Comparison of ENCODE assay signal across 8 cellular contexts in the genomic region with DNA sequence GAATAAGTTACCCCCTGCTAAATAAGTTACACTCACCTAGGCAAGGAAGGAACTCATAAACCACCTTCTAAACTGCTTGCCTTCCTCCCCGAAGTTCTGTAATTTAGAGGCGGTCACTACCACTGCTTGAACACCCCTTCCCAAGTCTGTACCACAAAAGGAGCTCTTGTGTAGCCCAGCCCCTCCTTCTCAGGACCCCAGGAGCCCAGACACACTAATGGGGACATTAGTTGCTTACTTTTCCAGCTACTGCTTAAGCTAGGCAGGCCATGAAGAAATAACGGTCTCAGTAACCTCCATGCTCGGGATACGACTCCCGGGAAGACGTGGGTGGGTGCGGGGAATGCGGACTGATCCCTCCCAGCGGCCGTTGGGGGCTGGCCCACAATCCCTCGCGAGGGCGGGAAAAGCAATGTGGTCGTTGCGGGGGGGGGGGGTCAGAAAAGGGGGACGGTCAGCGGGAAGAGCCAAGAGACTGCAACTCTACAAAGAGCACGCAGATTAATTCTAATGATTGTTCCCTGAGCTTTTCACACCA. TPM values are rescaled to one million over a fixed set of nuclear protein-coding genes. Genes with fewer than 3 reads are reported as not detected.
DNase-seq lines count a peak whose midpoint lies in the region; FAIRE-seq and TF ChIP-seq lines count a peak whose summit lies in the region.

A gene with protein sequence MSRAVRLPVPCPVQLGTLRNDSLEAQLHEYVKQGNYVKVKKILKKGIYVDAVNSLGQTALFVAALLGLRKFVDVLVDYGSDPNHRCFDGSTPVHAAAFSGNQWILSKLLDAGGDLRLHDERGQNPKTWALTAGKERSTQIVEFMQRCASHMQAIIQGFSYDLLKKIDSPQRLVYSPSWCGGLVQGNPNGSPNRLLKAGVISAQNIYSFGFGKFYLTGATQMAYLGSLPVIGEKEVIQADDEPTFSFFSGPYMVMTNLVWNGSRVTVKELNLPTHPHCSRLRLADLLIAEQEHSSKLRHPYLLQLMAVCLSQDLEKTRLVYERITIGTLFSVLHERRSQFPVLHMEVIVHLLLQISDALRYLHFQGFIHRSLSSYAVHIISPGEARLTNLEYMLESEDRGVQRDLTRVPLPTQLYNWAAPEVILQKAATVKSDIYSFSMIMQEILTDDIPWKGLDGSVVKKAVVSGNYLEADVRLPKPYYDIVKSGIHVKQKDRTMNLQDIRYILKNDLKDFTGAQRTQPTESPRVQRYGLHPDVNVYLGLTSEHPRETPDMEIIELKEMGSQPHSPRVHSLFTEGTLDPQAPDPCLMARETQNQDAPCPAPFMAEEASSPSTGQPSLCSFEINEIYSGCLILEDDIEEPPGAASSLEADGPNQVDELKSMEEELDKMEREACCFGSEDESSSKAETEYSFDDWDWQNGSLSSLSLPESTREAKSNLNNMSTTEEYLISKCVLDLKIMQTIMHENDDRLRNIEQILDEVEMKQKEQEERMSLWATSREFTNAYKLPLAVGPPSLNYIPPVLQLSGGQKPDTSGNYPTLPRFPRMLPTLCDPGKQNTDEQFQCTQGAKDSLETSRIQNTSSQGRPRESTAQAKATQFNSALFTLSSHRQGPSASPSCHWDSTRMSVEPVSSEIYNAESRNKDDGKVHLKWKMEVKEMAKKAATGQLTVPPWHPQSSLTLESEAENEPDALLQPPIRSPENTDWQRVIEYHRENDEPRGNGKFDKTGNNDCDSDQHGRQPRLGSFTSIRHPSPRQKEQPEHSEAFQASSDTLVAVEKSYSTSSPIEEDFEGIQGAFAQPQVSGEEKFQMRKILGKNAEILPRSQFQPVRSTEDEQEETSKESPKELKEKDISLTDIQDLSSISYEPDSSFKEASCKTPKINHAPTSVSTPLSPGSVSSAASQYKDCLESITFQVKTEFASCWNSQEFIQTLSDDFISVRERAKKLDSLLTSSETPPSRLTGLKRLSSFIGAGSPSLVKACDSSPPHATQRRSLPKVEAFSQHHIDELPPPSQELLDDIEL (N-terminal part only) (minus strand): TSS at position 345 of the 538 bp plus-strand sequence. CDS start 40,044 bp downstream, outside the sequence.

- H3K36me3 Mint-ChIP-seq in activated T-helper 2 cell treated with anti-CD3 and anti-CD28 coated beads, Interferon-gamma antibody, Interleukin-2, Interleukin-4, amounts not matched to agents 10 μg/mL and 5 μg/mL and 100 μg/mL, durations not matched to agents 14 hours and 24 hours and 36 hours (ENCODE audit: low read depth): peaks cover 25% of the 10 kb centered on the region

- H3K9me1 ChIP-seq in keratinocyte (ENCODE audit: control insufficient read depth, extremely low read depth, insufficient read depth, low read length): no peaks in the 10 kb centered on the region

- H3K9me3 Mint-ChIP-seq in activated T-helper 2 cell treated with anti-CD3 and anti-CD28 coated beads, Interferon-gamma antibody, Interleukin-2, Interleukin-4, amounts not matched to agents 10 μg/mL and 5 μg/mL and 100 μg/mL, durations not matched to agents 14 hours and 24 hours and 36 hours: no peaks in the 10 kb centered on the region

- intact Hi-C loops in activated T-helper 2 cell treated with anti-CD3 and anti-CD28 coated beads, Interferon-gamma antibody, Interleukin-2, Interleukin-4, amounts not matched to agents 10 μg/mL and 5 μg/mL and 100 μg/mL, durations not matched to agents 14 hours and 24 hours and 36 hours (cut with micrococcal nuclease): loop anchor here (2.0 to 5.0 kb wide), 2 partner anchors 34 to 61 kb away; no protein-coding TSS in a partner anchor
- intact Hi-C loops in posterior vena cava (cut with DNase I): no loop called here

- H3K4me3 ChIP-seq in keratinocyte (ENCODE audit: control insufficient read depth in 2 of 3, extremely low read depth in 1 of 3, insufficient read depth in 2 of 3, low read depth in 1 of 3, low read length in 3 of 3) (peak within 1 kb of the TSS; percentile 48 to 89 (median 84)), suprapubic skin (peak within 1 kb of the TSS; percentile 70)

- H3K4me2 ChIP-seq in keratinocyte (ENCODE audit: control insufficient read depth, extremely low read depth, insufficient read depth, low read depth, low read length): peak within 1 kb of the TSS; percentile 94

- dilution Hi-C loops in keratinocyte (cut with MboI; ENCODE audit: extremely low pct_ligation_motif_present, low sequenced_read_pairs): no loop called here

- peaks cover 0 to 7% of the 10 kb centered on the region in 2 experiments for H3K36me3 ChIP-seq in keratinocyte (ENCODE audit: control insufficient read depth in 2 of 2, extremely low read depth in 1 of 2, insufficient read depth in 2 of 2, low read length in 2 of 2)
- H3K36me3 ChIP-seq in suprapubic skin: no peaks in the 10 kb centered on the region

- H3K27me3 ChIP-seq in keratinocyte (ENCODE audit: control insufficient read depth, extremely low read depth, insufficient read depth, low read length) (no peaks in the 10 kb centered on the region), suprapubic skin (no peaks in the 10 kb centered on the region)

- peak within 1 kb of the TSS; percentile 77 for H2AFZ ChIP-seq in keratinocyte (ENCODE audit: control insufficient read depth, low read length)

- H3K4me3 Mint-ChIP-seq in activated T-helper 2 cell treated with anti-CD3 and anti-CD28 coated beads, Interferon-gamma antibody, Interleukin-2, Interleukin-4, amounts not matched to agents 10 μg/mL and 5 μg/mL and 100 μg/mL, durations not matched to agents 14 hours and 24 hours and 36 hours (ENCODE audit: low read depth): peak within 1 kb of the TSS; percentile 91

- peaks cover 17% of the 10 kb centered on the region for H3K79me2 ChIP-seq in keratinocyte (ENCODE audit: control insufficient read depth, insufficient read depth, low read length)

- DNase-seq in SHP77 (lab: John Stamatoyannopoulos, UW): peak; percentile 59 to 60
- no peak for DNase-seq in SHP77 treated with DMSO at 0.1 percent for 48 hours (lab: John Stamatoyannopoulos, UW)
- DNase-seq in activated T-helper 2 cell treated with anti-CD3 and anti-CD28 coated beads, Interferon-gamma antibody, Interleukin-2, Interleukin-4, amounts not matched to agents 10 μg/mL and 5 μg/mL and 100 μg/mL, durations not matched to agents 14 hours and 24 hours and 36 hours (ENCODE audit: low spot score): no peak
- no peak for DNase-seq in keratinocyte (ENCODE audit: low read depth, low spot score)
- DNase-seq in suprapubic skin (ENCODE audit: low spot score in 2 of 2): no peak
- DNase-seq in SIG-M5 (lab: John Stamatoyannopoulos, UW): no peak
- DNase-seq in cerebellar cortex (ENCODE audit: low spot score): no peak
- DNase-seq in posterior vena cava (ENCODE audit: low spot score): no peak

- H3K4me1 ChIP-seq in keratinocyte (ENCODE audit: control insufficient read depth, extremely low read depth, insufficient read depth, low read length) (peaks cover 17% of the 10 kb centered on the region), suprapubic skin (peaks cover 16% of the 10 kb centered on the region)

- peak within 1 kb of the TSS; percentile 91 for H3K27ac Mint-ChIP-seq in activated T-helper 2 cell treated with anti-CD3 and anti-CD28 coated beads, Interferon-gamma antibody, Interleukin-2, Interleukin-4, amounts not matched to agents 10 μg/mL and 5 μg/mL and 100 μg/mL, durations not matched to agents 14 hours and 24 hours and 36 hours

- H3K27ac ChIP-seq in keratinocyte (ENCODE audit: control insufficient read depth, insufficient read depth, low read length) (peak within 1 kb of the TSS; percentile 77), suprapubic skin (peak within 1 kb of the TSS; percentile 81)

- peaks cover 3% of the 10 kb centered on the region for H3K27me3 Mint-ChIP-seq in activated T-helper 2 cell treated with anti-CD3 and anti-CD28 coated beads, Interferon-gamma antibody, Interleukin-2, Interleukin-4, amounts not matched to agents 10 μg/mL and 5 μg/mL and 100 μg/mL, durations not matched to agents 14 hours and 24 hours and 36 hours (ENCODE audit: low read depth)

- peaks cover 25% of the 10 kb centered on the region for H3K4me1 Mint-ChIP-seq in activated T-helper 2 cell treated with anti-CD3 and anti-CD28 coated beads, Interferon-gamma antibody, Interleukin-2, Interleukin-4, amounts not matched to agents 10 μg/mL and 5 μg/mL and 100 μg/mL, durations not matched to agents 14 hours and 24 hours and 36 hours (ENCODE audit: low read depth)

- 82% methylated on average over 19 of the region's 19 CpGs for WGBS in suprapubic skin

- no peak for TF ChIP-seq EP300 in suprapubic skin (IDR thresholded peaks at IDR 0.05)

- H3K9me3 ChIP-seq in keratinocyte (ENCODE audit: control insufficient read depth, low read depth, low read length) (no peaks in the 10 kb centered on the region), suprapubic skin (no peaks in the 10 kb centered on the region)

- peak within 1 kb of the TSS; percentile 74 for H3K9ac ChIP-seq in keratinocyte (ENCODE audit: control insufficient read depth, extremely low read depth, insufficient read depth, low read length)

- TF ChIP-seq CTCF in keratinocyte (optimal IDR thresholded peaks at IDR 0.05 in 1 of 3, IDR thresholded peaks at IDR 0.05 in 1 of 3, conservative IDR thresholded peaks at IDR 0.05 in 1 of 3; ENCODE audit: extremely low read depth in 1 of 3, insufficient read depth in 2 of 3, low read length in 3 of 3): no peak
- no peak for TF ChIP-seq CTCF in suprapubic skin (IDR thresholded peaks at IDR 0.05)

- no peak for FAIRE-seq in keratinocyte (lab: Jason Lieb, UNC)

- no peak for TF ChIP-seq POLR2A in suprapubic skin (IDR thresholded peaks at IDR 0.05)

- no peaks in the 10 kb centered on the region for H4K20me1 ChIP-seq in keratinocyte (ENCODE audit: control insufficient read depth, extremely low read depth, insufficient read depth, low read length)

RNA-seq across cellular contexts. Expression of the gene that starts here (rescaled TPM):
- 0.09 and 0.18 TPM in 2 replicates for total RNA-seq in activated T-helper 2 cell treated with anti-CD3 and anti-CD28 coated beads, Interferon-gamma antibody, Interleukin-2, Interleukin-4, amounts not matched to agents 10 μg/mL and 5 μg/mL and 100 μg/mL, durations not matched to agents 14 hours and 24 hours and 36 hours
- 0.03 to 0.27 TPM (median 0.16 TPM) in 3 replicates for polyA plus RNA-seq in keratinocyte
- polyA plus RNA-seq in keratinocyte (2011; ENCODE audit: low read depth): 0.21 TPM
- polyA plus RNA-seq in keratinocyte (2011; cell fraction: cytosol; rRNA removed): 0.05 TPM in 2 replicates
- 0.22 and 0.25 TPM in 2 replicates for polyA plus RNA-seq in keratinocyte (2011; cell fraction: nucleus; rRNA removed)
- 0.07 and 0.17 TPM in 2 replicates for polyA plus RNA-seq in keratinocyte (2012; ENCODE audit: low replicate concordance)
- polyA minus RNA-seq in keratinocyte: 0.06 TPM in 1 of 3 replicates, not detected in the others
- polyA minus RNA-seq in keratinocyte (2011; cell fraction: cytosol; rRNA and poly(A)+ RNA removed): not detected
- 0.11 TPM in 1 of 2 replicates, not detected in the other for polyA minus RNA-seq in keratinocyte (2011; cell fraction: nucleus; rRNA and poly(A)+ RNA removed)
- total RNA-seq in suprapubic skin: under 1 TPM in 3 of 4 donors, not detected in 1; 0.15 to 0.34 (median 0.32) TPM
- total RNA-seq in posterior vena cava: under 1 TPM; 0.10 to 0.14 TPM

Comparison
In these comparisons a context has a peak if more than half of its experiments do, and no peak if none do; other contexts are left out.
1. DNase-seq: peak in SHP77 (2 of 2); none in SHP77 treated with DMSO at 0.1 percent for 48 hours (single experiment), activated T-helper 2 cell treated with anti-CD3 and anti-CD28 coated beads, Interferon-gamma antibody, Interleukin-2, Interleukin-4, amounts not matched to agents 10 μg/mL and 5 μg/mL and 100 μg/mL, durations not matched to agents 14 hours and 24 hours and 36 hours (single experiment), keratinocyte (single experiment), suprapubic skin (0 of 2), SIG-M5 (single experiment), cerebellar cortex (single experiment) and posterior vena cava (single experiment).